ENCODE assay signal across 8 cellular contexts in the genomic region with DNA sequence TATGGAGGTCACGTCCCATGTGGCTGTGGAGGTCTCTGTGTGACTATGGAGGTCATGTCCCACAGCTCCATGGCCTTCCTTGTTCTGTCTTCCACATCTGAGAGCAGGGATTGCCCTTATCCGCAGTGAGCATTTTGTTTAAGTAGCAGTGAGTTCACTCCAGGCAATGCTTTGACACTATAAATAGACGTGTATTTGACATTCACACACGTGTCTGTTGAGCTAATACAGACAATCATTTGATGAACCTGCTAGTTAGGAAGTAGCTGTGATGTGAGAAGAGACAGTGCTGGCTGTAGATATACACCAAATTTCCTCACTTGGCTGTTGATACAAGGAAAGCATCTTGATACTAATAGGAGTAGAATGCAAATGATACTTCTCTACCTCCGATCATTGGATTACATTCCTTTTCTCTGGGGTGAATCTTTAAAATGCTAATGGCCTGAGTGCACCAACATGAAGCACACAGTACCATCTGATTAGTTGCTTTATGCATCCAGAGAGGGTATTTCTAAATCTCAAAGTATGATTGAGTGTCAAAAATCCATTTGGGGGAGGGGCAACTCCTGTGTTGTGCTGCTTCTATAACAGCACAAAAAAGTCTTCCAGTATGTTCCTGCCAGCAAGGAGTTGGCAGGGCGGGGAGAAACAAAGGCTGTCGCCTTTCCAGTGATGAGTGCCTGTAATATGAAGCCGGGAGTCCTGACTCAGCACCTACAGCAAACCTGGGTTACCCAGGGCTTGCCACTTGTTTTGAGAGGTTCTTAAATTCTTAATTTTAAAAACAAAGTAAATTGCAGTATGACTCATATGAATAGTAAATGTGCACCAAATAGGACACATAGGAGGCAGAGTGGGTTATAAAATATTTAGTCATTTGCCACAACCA.
A peak's percentile ranks its signal among the peaks of the same experiment; 100 is the strongest.
DNase-seq lines count a peak whose midpoint lies in the region; ATAC-seq and TF ChIP-seq lines count a peak whose summit lies in the region.

No MANE protein-coding gene starts in this region.

- H3K27me3 ChIP-seq in Loucy (ENCODE audit: insufficient read depth, low read length, poor library complexity, severe bottlenecking) (no peaks in the 10 kb centered on the region), brain microvascular endothelial cell (replicated peaks) (no peaks in the 10 kb centered on the region), layer of hippocampus (ENCODE audit: control insufficient read depth, insufficient read depth, low read length) (no peaks in the 10 kb centered on the region)

- no peaks in the 10 kb centered on the region for H3K9me3 ChIP-seq in Loucy (ENCODE audit: insufficient read depth, low read depth, low read length)

- in situ Hi-C loops in brain microvascular endothelial cell (cut with HindIII; ENCODE audit: low pct_ligation_motif_present, low sequenced_read_pairs) = no loop called here

- no peaks in the 10 kb centered on the region for H3F3A ChIP-seq in Loucy (ENCODE audit: low read depth)

- TF ChIP-seq CTCF in Loucy (conservative IDR thresholded peaks at IDR 0.05; ENCODE audit: low read length) = no peak
- no peak for TF ChIP-seq CTCF in brain microvascular endothelial cell (IDR thresholded peaks at IDR 0.05; ENCODE audit: low read depth, low read length, missing control alignments)

- H3K4me2 ChIP-seq in Loucy (ENCODE audit: low read depth, low read length, poor library complexity, severe bottlenecking) = peak overlapping the region; percentile 86

- peaks cover 73% of the 10 kb centered on the region for H4K20me1 ChIP-seq in Loucy (ENCODE audit: insufficient read depth, low read length, poor library complexity, severe bottlenecking)

- peaks cover 47% of the 10 kb centered on the region for H3K4me1 ChIP-seq in Loucy (ENCODE audit: insufficient read depth, low read length, poor library complexity, severe bottlenecking)

- no peak overlapping the region for H2AFZ ChIP-seq in Loucy (ENCODE audit: low read length)

- peaks cover 89% of the 10 kb centered on the region for H3K79me2 ChIP-seq in Loucy (ENCODE audit: insufficient read depth, low read length)

- DNase-seq in DMS153 (lab: John Stamatoyannopoulos, UW) (peak; percentile 62), brain microvascular endothelial cell (peak; percentile 52), cerebellar nuclear complex (lab: John Stamatoyannopoulos, UW) (no peak)
- DNase-seq in stimulated activated CD4-positive, alpha-beta T cell treated with anti-CD3 and anti-CD28 coated beads, Interleukin-2, amount 100 ng/mL, for 48 hours = no peak

- ATAC-seq in GM18861 (IDR thresholded peaks at IDR 0.05; ENCODE audit: unreplicated experiment) = no peak
- ATAC-seq in GM21528 (IDR thresholded peaks at IDR 0.05; ENCODE audit: low FRiP score, unreplicated experiment) = no peak

- H3K27ac ChIP-seq in brain microvascular endothelial cell (peak overlapping the region; percentile 17), layer of hippocampus (ENCODE audit: low read depth, low read length) (peak overlapping the region; percentile 8)

- no peak overlapping the region for H3K9ac ChIP-seq in Loucy (ENCODE audit: low read depth, low read length, poor library complexity, severe bottlenecking)

- H3K36me3 ChIP-seq in Loucy (ENCODE audit: insufficient read depth, low read length) (peaks cover 28% of the 10 kb centered on the region), brain microvascular endothelial cell (replicated peaks) (peaks cover 29% of the 10 kb centered on the region)

- no peaks in the 10 kb centered on the region for H3K9me2 ChIP-seq in Loucy (replicated peaks; ENCODE audit: low read depth, low read length)

- H3K4me3 ChIP-seq in Loucy (ENCODE audit: low read length, poor library complexity, severe bottlenecking) (peak overlapping the region; percentile 4), brain microvascular endothelial cell (ENCODE audit: low read depth, low read length) (no peak overlapping the region)

Comparison
In these comparisons a context has a peak if more than half of its experiments do, and no peak if none do; other contexts are left out.
1. DNase-seq: peak in DMS153 (single experiment) and brain microvascular endothelial cell (single experiment); none in stimulated activated CD4-positive, alpha-beta T cell treated with anti-CD3 and anti-CD28 coated beads, Interleukin-2, amount 100 ng/mL, for 48 hours (0 of 2) and cerebellar nuclear complex (0 of 2).